ENCODE assay signal across 7 cellular contexts in genomic region chr2:34567128-34567527, GRCh38.
"Had no signal": no experiment of that assay in that cellular context is flagged by ENCODE, and none has a peak within 500 bp of the region (broad histone marks: within the 10 kb centered on the region; RNA-seq: fewer than 3 reads in every experiment).

No MANE protein-coding gene starts in this region.

- H3K4me3 ChIP-seq: GM23338 had no signal

- H3K4me3 Mint-ChIP-seq: GM23338, H9 had no signal

- ATAC-seq: GM23338 had no signal

- H3K4me1 Mint-ChIP-seq: GM23338 had no signal

- H3K27ac Mint-ChIP-seq: GM23338, H9 had no signal

- FAIRE-seq: H1, H54, HTR-8/SVneo had no signal

- DNase-seq: H9, HCEC 1CT, IMR-90 had no signal
